1 cellular context compared by ENCODE assay signal in the genomic region with DNA sequence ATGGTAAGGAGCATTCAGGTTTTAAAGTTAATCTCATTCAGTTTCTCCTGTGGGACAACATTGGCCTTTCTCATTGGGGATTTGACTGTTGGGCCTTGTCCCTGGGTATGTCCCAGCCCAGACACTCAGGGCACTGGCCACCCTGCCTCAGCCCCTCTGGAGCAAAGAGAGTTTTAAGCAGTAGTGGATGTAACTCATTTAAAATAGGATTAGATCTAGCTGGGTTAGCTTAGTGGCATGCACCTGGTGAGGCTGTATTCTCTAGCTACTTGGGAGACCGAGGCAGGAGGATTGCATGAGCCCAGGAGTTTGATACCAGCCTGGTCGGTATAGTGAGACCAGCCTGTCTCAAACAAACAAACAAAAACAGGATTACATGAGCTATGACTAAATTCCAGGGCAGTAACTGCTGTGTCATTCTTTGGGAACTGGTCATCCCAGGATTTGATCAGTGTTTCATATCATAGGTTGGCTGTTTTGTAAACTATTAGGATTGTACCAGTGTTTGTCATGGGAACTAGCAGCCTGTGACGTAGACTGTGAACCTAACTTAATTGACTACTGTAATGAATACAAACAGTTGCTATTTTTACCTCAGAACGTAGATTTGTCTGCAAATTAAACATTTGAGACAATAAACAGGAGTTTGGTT.
TF ChIP-seq lines count a peak whose summit lies in the region.

No MANE protein-coding gene starts in this region.

TF ChIP-seq in K562, 482 proteins besides CTCF, POLR2A, EP300 and RAD21 (continued from another document):
- peak; percentile 63; the same call in 1 of the 2 replicates for TF ChIP-seq ZNF316 (IDR thresholded peaks at IDR 0.05)
